In the genomic region with DNA sequence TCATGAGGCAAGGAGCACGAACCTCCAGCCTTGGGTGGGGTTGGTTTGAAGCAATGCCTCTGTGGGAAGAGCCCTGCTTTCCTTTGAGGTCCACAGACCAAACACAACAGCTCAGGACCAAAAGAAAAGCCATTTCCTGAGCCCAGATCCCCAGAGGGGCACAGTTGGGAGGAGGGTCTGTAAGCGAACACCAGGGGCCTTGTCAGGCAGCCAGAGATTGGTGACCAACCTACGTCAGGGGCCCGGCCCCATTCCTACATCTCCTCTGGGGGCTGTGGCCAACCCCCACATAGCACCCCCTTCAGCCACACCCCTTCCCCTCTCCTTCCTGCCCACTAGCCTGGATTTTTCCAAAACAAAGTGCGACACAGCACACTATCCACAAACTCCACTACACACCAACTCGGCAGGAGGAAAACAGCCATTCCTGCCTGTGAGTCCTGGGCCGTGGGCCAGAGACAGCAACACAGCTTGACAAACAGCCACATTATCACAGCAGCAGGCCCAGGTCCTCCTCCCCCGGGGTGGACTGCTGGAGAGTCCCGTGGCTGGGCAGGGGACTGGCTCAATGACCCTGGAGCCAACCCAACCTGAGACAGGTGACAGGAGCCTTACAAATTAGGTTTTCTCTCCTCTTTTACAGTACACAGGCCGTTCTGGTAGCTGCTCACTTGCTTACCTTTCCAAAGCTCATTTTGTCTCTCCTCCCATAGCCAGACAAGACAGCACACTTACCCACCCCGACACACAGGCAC, we compare ENCODE assay signal across 10 cellular contexts.
A peak's percentile ranks its signal among the peaks of the same experiment; 100 is the strongest.
DNase-seq lines count a peak whose midpoint lies in the region; ATAC-seq and TF ChIP-seq lines count a peak whose summit lies in the region.
"Had no signal": no experiment of that assay in that cellular context is flagged by ENCODE, and none has a peak within 500 bp of the region (broad histone marks: within the 10 kb centered on the region; RNA-seq: fewer than 3 reads in every experiment).

No MANE protein-coding gene starts in this region.

- peak; percentile 48 for TF ChIP-seq EP300 in ovary (IDR thresholded peaks at IDR 0.05)

- TF ChIP-seq CTCF in A673 (conservative IDR thresholded peaks at IDR 0.05; ENCODE audit: low read depth, low read length) (no peak), heart right ventricle (IDR thresholded peaks at IDR 0.05) (no peak), ovary (IDR thresholded peaks at IDR 0.05) (no peak)

- peak; percentile 14 for DNase-seq in A673 (ENCODE audit: low spot score)
- peak in 33 of 56 donors; percentile 19 to 70 (median 44) for DNase-seq in amygdala (lab: John Stamatoyannopoulos, UW)
- peak; percentile 86 to 91 for DNase-seq in heart right ventricle
- peak; percentile 81 to 89 (median 86) for DNase-seq in ovary
- DNase-seq in NCI-H524 treated with DMSO at 0.1 percent for 48 hours (lab: John Stamatoyannopoulos, UW): no peak
- DNase-seq in NCI-H146 (lab: John Stamatoyannopoulos, UW): no peak
- no peak for DNase-seq in stimulated activated naive CD4-positive, alpha-beta T cell treated with Interleukin-2 at 50 U/mL for 16 hours (lab: John Stamatoyannopoulos, UW)
- DNase-seq: activated naive CD4-positive, alpha-beta T cell; NCI-H1092 treated with DMSO at 0.1 percent for 48 hours had no signal

- peak; percentile 47 to 74 (median 60) for ATAC-seq in heart right ventricle
- ATAC-seq in GM18858 (IDR thresholded peaks at IDR 0.05; ENCODE audit: unreplicated experiment): no peak

- H3K9me3 ChIP-seq in A673 (ENCODE audit: low read depth, low read length, poor library complexity, severe bottlenecking) (no peaks in the 10 kb centered on the region), heart right ventricle (no peaks in the 10 kb centered on the region), ovary (no peaks in the 10 kb centered on the region)

- no TSS peak for BruUV-seq in A673 (replicated peaks; lab: Mats Ljungman, UMichigan)

- H3K36me3 ChIP-seq in A673 (ENCODE audit: insufficient read depth, low read length, poor library complexity, severe bottlenecking) (peaks cover 9% of the 10 kb centered on the region), heart right ventricle (peaks cover 0 to 62% (median 14%) of the 10 kb centered on the region in 9 donors), ovary (no peaks in the 10 kb centered on the region)

- H3K4me3 ChIP-seq in A673 (ENCODE audit: low read depth, low read length, poor library complexity, severe bottlenecking): no peak overlapping the region
- H3K4me3 ChIP-seq in heart right ventricle: peak overlapping the region in 7 of 10 donors; percentile 1 to 29 (median 18)
- no peak overlapping the region for H3K4me3 ChIP-seq in ovary

- H3K27ac ChIP-seq in A673 (ENCODE audit: low read depth, low read length, poor library complexity, severe bottlenecking): peak overlapping the region; percentile 29
- peak overlapping the region; percentile 83 to 99 (median 95) for H3K27ac ChIP-seq in heart right ventricle
- peak overlapping the region; percentile 54 to 97 for H3K27ac ChIP-seq in ovary

- CTCF ChIA-PET in A673 (lab: Charles Lee): no interaction called here

- peak; percentile 16 for TF ChIP-seq POLR2A in ovary (IDR thresholded peaks at IDR 0.05)

- H3K4me1 ChIP-seq in A673 (ENCODE audit: insufficient read depth, low read length, poor library complexity, severe bottlenecking): peaks cover 6% of the 10 kb centered on the region
- peaks cover 85 to 100% (median 100%) of the 10 kb centered on the region in 9 donors for H3K4me1 ChIP-seq in heart right ventricle
- peaks cover 54% of the 10 kb centered on the region for H3K4me1 ChIP-seq in ovary (ENCODE audit: insufficient read depth)

- POLR2A ChIA-PET in A673 (lab: Charles Lee; ENCODE audit: low non-redundant PET): interaction anchor here (0.8 kb wide), 1 partner anchor 147 kb away, joined by 3 read pairs; no protein-coding TSS in a partner anchor

- 2 to 8% methylated on average over 11 of the region's 11 CpGs for WGBS in heart right ventricle, 2 donors
- WGBS in ovary, 3 donors: 10 to 13% (median 11%) methylated on average over 11 of the region's 11 CpGs

- H3K27me3 ChIP-seq in A673 (replicated peaks; ENCODE audit: insufficient read depth, low read depth, low read length, poor library complexity) (no peaks in the 10 kb centered on the region), heart right ventricle (no peaks in the 10 kb centered on the region), ovary (no peaks in the 10 kb centered on the region)

- intact Hi-C loops in A673 (cut with micrococcal nuclease; ENCODE audit: unreplicated experiment) (no loop called here), heart right ventricle (cut with DNase I) (loop anchor here in 8 of 10 donors (2.0 to 5.0 kb wide), 6 partner anchors 15 to 83 kb away; no protein-coding TSS in a partner anchor), ovary (cut with DNase I) (loop anchor here in 2 of 4 donors (5.0 to 10.0 kb wide), 2 partner anchors 71 to 73 kb away; no protein-coding TSS in a partner anchor)

Comparison
In these comparisons a context has a peak if more than half of its experiments do, and no peak if none do; other contexts are left out.
1. DNase-seq: peak in A673 (single experiment), amygdala (33 of 56), heart right ventricle (2 of 2) and ovary (5 of 5); none in NCI-H524 treated with DMSO at 0.1 percent for 48 hours (single experiment), NCI-H146 (single experiment) and stimulated activated naive CD4-positive, alpha-beta T cell treated with Interleukin-2 at 50 U/mL for 16 hours (single experiment).
2. H3K27ac ChIP-seq: peak in every context shown above with its lines; median percentile 95 in heart right ventricle; 76 in ovary; 29 in A673.
3. H3K4me3 ChIP-seq: peak in heart right ventricle (7 of 10); none in A673 (single experiment) and ovary (single experiment).